In the genomic region with DNA sequence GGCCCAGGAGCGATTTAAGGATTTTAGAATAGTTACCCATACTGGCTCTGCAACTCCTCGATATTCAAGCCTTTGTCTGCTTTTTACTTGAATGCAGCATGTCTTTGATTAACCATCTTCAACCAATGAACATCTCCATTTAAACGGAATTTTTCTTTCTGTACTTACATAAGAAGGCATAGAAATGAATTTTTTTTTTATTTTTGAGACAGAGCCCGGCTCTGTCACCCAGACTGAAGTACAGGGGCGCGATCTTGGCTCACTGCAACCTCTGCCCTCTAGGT, we compare ENCODE assay signal across 8 cellular contexts. TPM values are rescaled to one million over a fixed set of nuclear protein-coding genes. Genes with fewer than 3 reads are reported as not detected.
DNase-seq lines count a peak whose midpoint lies in the region; ATAC-seq and TF ChIP-seq lines count a peak whose summit lies in the region.

No MANE protein-coding gene starts in this region.

- H3K27ac Mint-ChIP-seq in T-helper 2 cell treated with Interferon-gamma antibody and Interleukin-4, amounts not matched to agents 5 μg/mL and 100 μg/mL, for 36 hours: peak overlapping the region; percentile 100

- H3K27ac ChIP-seq in adrenal gland (peak overlapping the region in 4 of 5 donors; percentile 81 to 97 (median 94)), layer of hippocampus (ENCODE audit: low read depth, low read length) (peak overlapping the region; percentile 96), suprapubic skin (peak overlapping the region; percentile 94)

- peaks cover 4 to 12% of the 10 kb centered on the region in 2 donors for H3K4me1 ChIP-seq in adrenal gland (replicated peaks in 1 of 2)
- peaks cover 32% of the 10 kb centered on the region for H3K4me1 ChIP-seq in suprapubic skin

- H3K9me3 Mint-ChIP-seq in T-helper 2 cell treated with Interferon-gamma antibody and Interleukin-4, amounts not matched to agents 5 μg/mL and 100 μg/mL, for 36 hours: peaks cover 5% of the 10 kb centered on the region

- no peak for DNase-seq in T-helper 2 cell treated with Interferon-gamma antibody and Interleukin-4, amounts not matched to agents 5 μg/mL and 100 μg/mL, for 36 hours (ENCODE audit: low spot score)
- DNase-seq in T-helper 2 cell: no peak
- no peak for DNase-seq in adrenal gland
- DNase-seq in suprapubic skin (ENCODE audit: low spot score in 2 of 2): no peak
- no peak for DNase-seq in NCI-H146 treated with DMSO at 0.1 percent for 48 hours (lab: John Stamatoyannopoulos, UW; ENCODE audit: unreplicated experiment)
- DNase-seq in LoVo (ENCODE audit: low spot score): no peak

- WGBS in adrenal gland, 4 donors: 37 to 56% (median 43%) methylated on average over 6 of the region's 6 CpGs
- WGBS in suprapubic skin: 38% methylated on average over 6 of the region's 6 CpGs

- TF ChIP-seq EP300 in suprapubic skin (IDR thresholded peaks at IDR 0.05): no peak

- H3K36me3 ChIP-seq in adrenal gland (replicated peaks in 1 of 2) (peaks cover 0 to 2% of the 10 kb centered on the region in 2 donors), suprapubic skin (peaks cover under 1% of the 10 kb centered on the region)

- H3K4me1 Mint-ChIP-seq in T-helper 2 cell treated with Interferon-gamma antibody and Interleukin-4, amounts not matched to agents 5 μg/mL and 100 μg/mL, for 36 hours (ENCODE audit: low read depth): peaks cover 22% of the 10 kb centered on the region

- H3K9me3 ChIP-seq in adrenal gland (replicated peaks in 1 of 3) (no peaks in the 10 kb centered on the region), suprapubic skin (no peaks in the 10 kb centered on the region)

- H3K4me3 ChIP-seq in adrenal gland: peak overlapping the region in 3 of 4 donors; percentile 26 to 94 (median 89)
- peak overlapping the region; percentile 89 for H3K4me3 ChIP-seq in suprapubic skin

- H3K27me3 ChIP-seq in adrenal gland (no peaks in the 10 kb centered on the region), layer of hippocampus (ENCODE audit: control insufficient read depth, insufficient read depth, low read length) (no peaks in the 10 kb centered on the region), suprapubic skin (no peaks in the 10 kb centered on the region)

- H3K36me3 Mint-ChIP-seq in T-helper 2 cell treated with Interferon-gamma antibody and Interleukin-4, amounts not matched to agents 5 μg/mL and 100 μg/mL, for 36 hours (ENCODE audit: low read depth): peaks cover 20% of the 10 kb centered on the region

- no peak for ATAC-seq in GM19023 (IDR thresholded peaks at IDR 0.05; ENCODE audit: unreplicated experiment)

- TF ChIP-seq POLR2A in adrenal gland (IDR thresholded peaks at IDR 0.05) (no peak), suprapubic skin (IDR thresholded peaks at IDR 0.05) (no peak)

- peak overlapping the region; percentile 87 for H3K4me3 Mint-ChIP-seq in T-helper 2 cell treated with Interferon-gamma antibody and Interleukin-4, amounts not matched to agents 5 μg/mL and 100 μg/mL, for 36 hours

- intact Hi-C loops in adrenal gland (cut with DNase I): no loop called here

- H3K27me3 Mint-ChIP-seq in T-helper 2 cell treated with Interferon-gamma antibody and Interleukin-4, amounts not matched to agents 5 μg/mL and 100 μg/mL, for 36 hours (ENCODE audit: low read depth): peaks cover 9% of the 10 kb centered on the region

- TF ChIP-seq CTCF in adrenal gland (IDR thresholded peaks at IDR 0.05) (no peak), suprapubic skin (IDR thresholded peaks at IDR 0.05) (no peak)

RNA-seq across cellular contexts. Expression of gene RIOK2, which starts 0.8 kb away (rescaled TPM):
- total RNA-seq in adrenal gland (10 to 100 TPM in 7 of 8 donors, 1 to 10 TPM in 1; 4.2 to 28.5 (median 21.5) TPM), suprapubic skin (10 to 100 TPM in 3 of 4 donors, 1 to 10 TPM in 1; 7.4 to 24.9 (median 16.3) TPM)
- polyA plus RNA-seq in adrenal gland: 10 to 100 TPM; 18.5 to 35.2 (median 21.5) TPM

RNA-seq across cellular contexts. Expression of gene LIX1, which starts 41.5 kb away (rescaled TPM):
- total RNA-seq in adrenal gland: not detected
- under 1 TPM in 2 of 3 donors, not detected in 1; 0.03 to 0.18 TPM for polyA plus RNA-seq in adrenal gland
- total RNA-seq in suprapubic skin: under 1 TPM in 2 of 4 donors, not detected in 2; 0.13 to 0.48 TPM
